Comparison of ENCODE assay signal across 8 cellular contexts in the genomic region with DNA sequence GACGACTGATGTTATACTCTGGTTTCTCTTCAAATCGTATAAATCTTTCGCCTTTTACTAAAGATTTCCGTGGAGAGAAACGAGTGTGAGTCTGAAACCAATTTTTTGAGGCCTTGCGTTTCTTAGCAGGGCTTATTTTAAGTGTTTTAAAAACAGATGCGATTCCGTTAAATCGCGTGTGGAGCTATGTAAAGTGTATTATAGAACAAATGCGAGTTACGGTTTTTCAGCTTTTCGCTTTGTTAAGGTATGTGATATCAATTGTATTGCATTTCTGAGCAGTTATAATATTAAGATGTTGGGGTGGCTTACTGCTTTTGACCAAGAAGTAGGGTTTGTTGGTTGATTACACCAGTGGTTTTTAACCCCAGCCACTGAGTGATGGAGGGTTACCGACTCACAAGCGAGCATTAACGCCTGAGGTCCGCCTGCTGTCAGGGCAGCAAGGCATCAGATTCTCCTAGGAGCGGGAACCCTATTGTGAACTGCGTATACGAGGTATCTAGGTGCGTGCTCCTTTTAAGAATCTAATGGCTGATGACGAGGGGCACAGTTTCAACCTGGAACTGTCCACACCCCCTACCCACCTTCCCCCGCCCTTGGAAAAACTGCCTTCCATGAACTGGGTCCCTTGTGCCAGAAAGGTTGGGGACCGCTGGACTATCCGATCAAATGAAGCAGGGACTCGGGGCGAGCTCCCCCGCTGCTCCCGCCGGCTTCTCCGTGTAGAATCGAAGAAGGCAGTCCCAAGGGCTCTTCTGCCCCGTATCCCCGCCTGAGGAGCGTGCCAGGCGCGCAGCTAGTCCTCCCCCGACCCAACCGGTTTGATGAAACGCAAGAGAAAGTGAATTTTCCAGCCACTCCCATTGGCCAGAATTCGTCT. TPM values are rescaled to one million over a fixed set of nuclear protein-coding genes. Genes with fewer than 3 reads are reported as not detected.
DNase-seq lines count a peak whose midpoint lies in the region; ATAC-seq, FAIRE-seq and TF ChIP-seq lines count a peak whose summit lies in the region.

No MANE protein-coding gene starts in this region.

- peak overlapping the region; percentile 100 for H3K27ac Mint-ChIP-seq in Calu3 (ENCODE audit: unreplicated experiment)

- TF ChIP-seq POLR2A in endothelial cell of umbilical vein (IDR thresholded peaks at IDR 0.05; ENCODE audit: low read depth, low read length) = peak; percentile 100

- ATAC-seq in GM21447 (IDR thresholded peaks at IDR 0.05; ENCODE audit: unreplicated experiment) = peak; percentile 41

- BruUV-seq in Calu3 (replicated peaks; lab: Mats Ljungman, UMichigan) (TSS peak; percentile 100), endothelial cell of umbilical vein (replicated peaks; lab: Mats Ljungman, UMichigan) (TSS peak; percentile 100)

- H3K4me3 ChIP-seq in HUES6 (ENCODE audit: low read depth, low read length) (peak overlapping the region; percentile 56), NT2/D1 (ENCODE audit: insufficient read length, low read depth) (peak overlapping the region; percentile 35), endothelial cell of umbilical vein (replicated peaks in 1 of 3; ENCODE audit: insufficient read depth in 1 of 3, low read depth in 1 of 3, low read length in 3 of 3) (peak overlapping the region; percentile 68 to 73 (median 70))

- H3K36me3 ChIP-seq in HUES6 (ENCODE audit: control insufficient read depth, insufficient read depth, low read length) (no peaks in the 10 kb centered on the region), NT2/D1 (ENCODE audit: insufficient read depth, insufficient read length, low read length) (no peaks in the 10 kb centered on the region), endothelial cell of umbilical vein (ENCODE audit: control insufficient read depth in 2 of 2, extremely low read depth in 1 of 2, insufficient read depth in 2 of 2, low read length in 2 of 2) (no peaks in the 10 kb centered on the region)

- POLR2A ChIA-PET in endothelial cell of umbilical vein (lab: Charles Lee) = interaction anchor here (0.6 to 4.3 kb wide), 43 partner anchors 9 to 278 kb away, joined by 3 to 100 read pairs (median 5); a partner anchor contains a TSS

- no peaks in the 10 kb centered on the region for H3K27me3 ChIP-seq in HUES6 (ENCODE audit: control insufficient read depth, insufficient read depth, low read length)
- no peaks in the 10 kb centered on the region for H3K27me3 ChIP-seq in NT2/D1 (ENCODE audit: insufficient read depth, insufficient read length)
- H3K27me3 ChIP-seq in endothelial cell of umbilical vein (ENCODE audit: control insufficient read depth in 2 of 2, insufficient read depth in 2 of 2, low read length in 2 of 2) = no peaks in the 10 kb centered on the region

- no peak for FAIRE-seq in endothelial cell of umbilical vein (lab: Jason Lieb, UNC)

- no peaks in the 10 kb centered on the region for H3K9me3 Mint-ChIP-seq in Calu3 (ENCODE audit: low read depth, unreplicated experiment)

- peaks cover 26% of the 10 kb centered on the region for H3K36me3 Mint-ChIP-seq in Calu3 (ENCODE audit: insufficient read depth, unreplicated experiment)

- no peaks in the 10 kb centered on the region for H4K20me1 ChIP-seq in endothelial cell of umbilical vein (replicated peaks; ENCODE audit: control insufficient read depth, extremely low read depth, insufficient read depth, low read length)

- no peaks in the 10 kb centered on the region for H3K4me1 Mint-ChIP-seq in Calu3 (ENCODE audit: low read depth, unreplicated experiment)

- peak overlapping the region; percentile 78 for H3K4me3 Mint-ChIP-seq in Calu3 (ENCODE audit: low read depth, unreplicated experiment)

- CTCF ChIA-PET in Calu3 (lab: Charles Lee) (interaction anchor here (0.7 to 1.8 kb wide), 6 partner anchors 55 to 258 kb away, joined by 3 to 10 read pairs (median 4); a partner anchor contains a TSS), endothelial cell of umbilical vein (lab: Charles Lee) (interaction anchor here (0.6 to 2.5 kb wide), 13 partner anchors 9 to 871 kb away, joined by 3 to 20 read pairs (median 4); a partner anchor contains a TSS)

- H2AFZ ChIP-seq in endothelial cell of umbilical vein (ENCODE audit: low read depth, low read length) = peak overlapping the region; percentile 12

- H3K9me1 ChIP-seq in endothelial cell of umbilical vein (replicated peaks; ENCODE audit: control insufficient read depth, extremely low read depth, insufficient read depth, low read length) = no peaks in the 10 kb centered on the region

- TF ChIP-seq CTCF in Calu3 (IDR thresholded peaks at IDR 0.05; ENCODE audit: unreplicated experiment) (no peak), endothelial cell of umbilical vein (IDR thresholded peaks at IDR 0.05; ENCODE audit: extremely low read depth in 1 of 2, insufficient read depth in 1 of 2, low read depth in 1 of 2, low read length in 2 of 2) (no peak)

- no peaks in the 10 kb centered on the region for H3K79me2 ChIP-seq in endothelial cell of umbilical vein (ENCODE audit: control insufficient read depth, insufficient read depth, low read length)

- H3K4me2 ChIP-seq in endothelial cell of umbilical vein (ENCODE audit: insufficient read depth, low read length) = peak overlapping the region; percentile 74

- H3K27ac ChIP-seq in HUES6 (ENCODE audit: low read depth, low read length) (peak overlapping the region; percentile 99), endothelial cell of umbilical vein (ENCODE audit: insufficient read depth, low read depth, low read length) (peak overlapping the region; percentile 100)

- dilution Hi-C loops in endothelial cell of umbilical vein (cut with MboI; ENCODE audit: extremely low pct_ligation_motif_present, low sequenced_read_pairs) = no loop called here

- H3K9ac ChIP-seq in HUES6 (ENCODE audit: low read length) = peak overlapping the region; percentile 90
- H3K9ac ChIP-seq in NT2/D1 (ENCODE audit: insufficient read length, low read depth) = peak overlapping the region; percentile 72
- H3K9ac ChIP-seq in endothelial cell of umbilical vein (replicated peaks; ENCODE audit: extremely low read depth, insufficient read depth, low read length) = peak overlapping the region; percentile 90

- no peaks in the 10 kb centered on the region for H3K27me3 Mint-ChIP-seq in Calu3 (ENCODE audit: unreplicated experiment)

- DNase-seq in Calu3 (peak; percentile 85), NT2/D1 (ENCODE audit: low read depth, low spot score) (peak; percentile 84), endothelial cell of umbilical vein (ENCODE audit: low read depth, low spot score) (peak; percentile 93), midbrain (lab: John Stamatoyannopoulos, UW) (peak; percentile 94)
- DNase-seq in activated CD8-positive, alpha-beta memory T cell treated with anti-CD3 and anti-CD28 coated beads, Interleukin-2, amount 50 U/mL, for 24 hours (ENCODE audit: extremely low read depth) = peak; percentile 63
- peak; percentile 58 to 77 for DNase-seq in stimulated activated CD8-positive, alpha-beta memory T cell treated with anti-CD3 and anti-CD28 coated beads, Interleukin-15, amount 100 ng/mL, for 4 hours (ENCODE audit: low read depth in 2 of 2)

- H3K4me1 ChIP-seq in HUES6 (ENCODE audit: control insufficient read depth, insufficient read depth, low read length) (peaks cover 10% of the 10 kb centered on the region), NT2/D1 (ENCODE audit: insufficient read depth, insufficient read length) (no peaks in the 10 kb centered on the region), endothelial cell of umbilical vein (ENCODE audit: control insufficient read depth, extremely low read depth, insufficient read depth, low read length) (peaks cover 3% of the 10 kb centered on the region)

- H3K9me3 ChIP-seq in HUES6 (ENCODE audit: control insufficient read depth, insufficient read depth, low read depth, low read length) = no peaks in the 10 kb centered on the region
- H3K9me3 ChIP-seq in NT2/D1 (ENCODE audit: insufficient read depth, low read length) = no peaks in the 10 kb centered on the region
- H3K9me3 ChIP-seq in endothelial cell of umbilical vein (replicated peaks; ENCODE audit: control insufficient read depth, insufficient read depth, low read length) = no peaks in the 10 kb centered on the region

- intact Hi-C loops in Calu3 (cut with micrococcal nuclease; ENCODE audit: unreplicated experiment) (loop anchor here (2.0 kb wide), 1 partner anchor 58 kb away; no protein-coding TSS in a partner anchor), endothelial cell of umbilical vein (cut with micrococcal nuclease) (loop anchor here (1.0 to 2.0 kb wide), 9 partner anchors 18 to 171 kb away; a partner anchor contains a TSS)

TF ChIP-seq in endothelial cell of umbilical vein, 7 proteins besides CTCF, POLR2A, EP300 and RAD21 (continues in another document):
- TF ChIP-seq JUN (IDR thresholded peaks at IDR 0.05; ENCODE audit: borderline replicate concordance, insufficient read depth, insufficient read length, low read depth) = peak; percentile 2

RNA-seq across cellular contexts. Expression of a gene that starts 17.8 kb away (rescaled TPM):
- total RNA-seq in Calu3 (2022) (33.7 and 37.8 TPM in 2 replicates), endothelial cell of umbilical vein (52.9 and 56.1 TPM in 2 replicates)
- 137 and 194 TPM in 2 replicates for polyA plus RNA-seq in endothelial cell of umbilical vein
- 72.1 and 89.3 TPM in 2 replicates for polyA plus RNA-seq in endothelial cell of umbilical vein (2011; cell fraction: cytosol; rRNA removed)
- 34.1 and 34.7 TPM in 2 replicates for polyA plus RNA-seq in endothelial cell of umbilical vein (2011; cell fraction: nucleus; rRNA removed)
- polyA plus RNA-seq in endothelial cell of umbilical vein (2012) = 36.3 and 36.6 TPM in 2 replicates
- polyA minus RNA-seq in endothelial cell of umbilical vein = 46.3 and 55.5 TPM in 2 replicates
- 48.6 TPM for polyA minus RNA-seq in endothelial cell of umbilical vein (2011; cell fraction: cytosol; rRNA and poly(A)+ RNA removed)
- 13.8 and 15.0 TPM in 2 replicates for polyA minus RNA-seq in endothelial cell of umbilical vein (2011; cell fraction: nucleus; rRNA and poly(A)+ RNA removed)

RNA-seq across cellular contexts. Expression of a gene that starts 26.1 kb away (rescaled TPM):
- total RNA-seq in Calu3 (2022) (77.2 and 80.2 TPM in 2 replicates), endothelial cell of umbilical vein (245 and 260 TPM in 2 replicates)
- polyA plus RNA-seq in endothelial cell of umbilical vein = 412 and 424 TPM in 2 replicates
- 307 and 311 TPM in 2 replicates for polyA plus RNA-seq in endothelial cell of umbilical vein (2011; cell fraction: cytosol; rRNA removed)
- 187 and 218 TPM in 2 replicates for polyA plus RNA-seq in endothelial cell of umbilical vein (2011; cell fraction: nucleus; rRNA removed)
- 236 and 278 TPM in 2 replicates for polyA plus RNA-seq in endothelial cell of umbilical vein (2012)
- 286 and 316 TPM in 2 replicates for polyA minus RNA-seq in endothelial cell of umbilical vein
- polyA minus RNA-seq in endothelial cell of umbilical vein (2011; cell fraction: cytosol; rRNA and poly(A)+ RNA removed) = 45.9 TPM
- 81.1 and 81.9 TPM in 2 replicates for polyA minus RNA-seq in endothelial cell of umbilical vein (2011; cell fraction: nucleus; rRNA and poly(A)+ RNA removed)

RNA-seq across cellular contexts. Expression of a gene that starts 49.6 kb away (rescaled TPM):
- total RNA-seq in Calu3 (2022) = not detected in 2 replicates
- not detected in 2 replicates for total RNA-seq in endothelial cell of umbilical vein
- polyA plus RNA-seq in endothelial cell of umbilical vein = not detected in 2 replicates
- not detected in 2 replicates for polyA plus RNA-seq in endothelial cell of umbilical vein (2011; cell fraction: cytosol; rRNA removed)
- polyA plus RNA-seq in endothelial cell of umbilical vein (2011; cell fraction: nucleus; rRNA removed) = not detected in 2 replicates
- polyA plus RNA-seq in endothelial cell of umbilical vein (2012) = not detected in 2 replicates
- polyA minus RNA-seq in endothelial cell of umbilical vein = not detected in 2 replicates
- not detected for polyA minus RNA-seq in endothelial cell of umbilical vein (2011; cell fraction: cytosol; rRNA and poly(A)+ RNA removed)
- polyA minus RNA-seq in endothelial cell of umbilical vein (2011; cell fraction: nucleus; rRNA and poly(A)+ RNA removed) = not detected in 2 replicates

Comparison
In these comparisons a context has a peak if more than half of its experiments do, and no peak if none do; other contexts are left out.
1. Peak in every context shown above with its lines: DNase-seq, ATAC-seq, H3K4me3 ChIP-seq and H3K27ac ChIP-seq.